ENCODE assay signal across 9 cellular contexts in the genomic region with DNA sequence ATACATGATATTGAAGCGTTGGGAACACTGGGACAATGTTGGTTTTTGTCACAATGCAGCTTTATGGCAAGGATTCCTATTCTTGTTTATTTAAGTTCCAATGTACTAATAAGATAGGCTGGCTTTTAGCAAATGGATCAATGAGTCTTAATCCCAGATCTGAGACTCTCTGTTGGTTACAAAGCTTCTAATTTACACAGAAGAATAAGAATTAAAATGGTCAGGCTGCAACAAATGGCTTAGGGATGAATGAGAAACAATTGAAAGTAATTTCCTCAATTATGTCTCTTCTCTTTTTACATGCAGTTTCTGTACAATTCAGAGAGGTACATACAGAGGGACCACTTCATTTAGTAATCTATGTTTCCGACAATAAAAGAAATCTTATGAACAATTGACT.
"Had no signal": no experiment of that assay in that cellular context is flagged by ENCODE, and none has a peak within 500 bp of the region (broad histone marks: within the 10 kb centered on the region; RNA-seq: fewer than 3 reads in every experiment).

No MANE protein-coding gene starts in this region.

- H3K9me3 ChIP-seq: HAP-1 had no signal

- FAIRE-seq: HTR-8/SVneo, K562 had no signal

- H3K36me3 ChIP-seq: HAP-1 had no signal

- H3K9ac ChIP-seq: GM23248 had no signal

- H3K4me3 Mint-ChIP-seq: HFFc6 had no signal

- H2AFZ ChIP-seq: GM23248 had no signal

- DNase-seq: GM23248, GOT3, H7, HFFc6, IMR-90 had no signal

- H3K27ac ChIP-seq: GM23248 had no signal

- H3K27ac Mint-ChIP-seq: HFFc6 had no signal

- ATAC-seq: HCT116, K562 had no signal

- H3K4me3 ChIP-seq: GM23248, HAP-1, K562 had no signal
